10 cellular contexts compared by ENCODE assay signal in the genomic region with DNA sequence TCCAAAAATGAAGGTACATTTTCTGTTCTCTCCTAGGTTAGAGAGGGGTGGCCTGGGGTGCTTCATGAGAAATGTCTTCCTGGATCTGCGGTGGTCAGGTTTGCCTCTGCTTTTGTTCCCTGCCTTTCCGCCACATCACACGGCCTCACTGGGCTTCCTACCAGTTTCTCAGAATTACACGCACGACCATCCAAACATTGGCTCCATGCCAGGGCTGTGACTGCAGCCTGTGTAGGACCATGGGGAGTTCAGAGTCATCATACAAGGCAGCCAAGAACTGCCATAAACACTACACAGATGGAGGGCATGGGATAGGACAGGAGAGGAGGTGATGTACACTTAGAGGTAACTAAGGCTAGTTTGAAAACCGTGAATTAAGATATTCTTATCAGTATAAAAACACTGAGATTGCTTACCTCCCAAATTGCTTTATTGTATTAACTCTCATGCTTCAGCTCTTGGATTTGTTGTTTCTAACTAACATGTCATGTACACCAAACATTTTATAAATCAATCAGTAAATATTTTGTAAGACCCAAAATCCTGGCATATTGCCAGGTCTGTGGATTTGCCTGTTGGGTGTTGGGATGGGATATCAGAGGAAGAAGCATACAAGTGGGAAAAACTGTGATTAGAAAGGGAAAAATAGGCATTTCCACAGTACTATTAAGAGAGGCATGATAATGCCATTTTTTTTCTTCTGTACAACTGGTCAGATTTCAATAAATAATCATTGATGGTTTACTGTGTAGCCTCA. TPM values are rescaled to one million over a fixed set of nuclear protein-coding genes. Genes with fewer than 3 reads are reported as not detected.
DNase-seq lines count a peak whose midpoint lies in the region; ATAC-seq, FAIRE-seq and TF ChIP-seq lines count a peak whose summit lies in the region.
"Had no signal": no experiment of that assay in that cellular context is flagged by ENCODE, and none has a peak within 500 bp of the region (broad histone marks: within the 10 kb centered on the region; RNA-seq: fewer than 3 reads in every experiment).

No MANE protein-coding gene starts in this region.

- H3K36me3 Mint-ChIP-seq in activated CD8-positive, alpha-beta T cell treated with anti-CD3 and anti-CD28 coated beads, Interleukin-2, amount 10 ng/mL, durations not matched to agents 7 days and 5 days (ENCODE audit: low read depth), result peaks cover 17% of the 10 kb centered on the region

- peak overlapping the region; percentile 14 for H3K4me3 Mint-ChIP-seq in activated CD8-positive, alpha-beta T cell treated with anti-CD3 and anti-CD28 coated beads, Interleukin-2, amount 10 ng/mL, durations not matched to agents 7 days and 5 days

- TF ChIP-seq POLR2A in GM12891 (IDR thresholded peaks at IDR 0.05; ENCODE audit: low read depth, low read length), result no peak

- DNase-seq in stimulated activated CD4-positive, alpha-beta T cell treated with anti-CD3 and anti-CD28 coated beads, Interleukin-15, amount 100 ng/mL, for 24 hours, result peak; percentile 11
- DNase-seq in stimulated activated CD4-positive, alpha-beta T cell treated with anti-CD3 and anti-CD28 coated beads, Interleukin-12 subunit alpha, Interleukin-12 subunit beta, amount 100 ng/mL, for 4 hours, result no peak
- peak; percentile 59 for DNase-seq in activated CD8-positive, alpha-beta T cell treated with anti-CD3 and anti-CD28 coated beads, Interleukin-2, amount 10 ng/mL, durations not matched to agents 7 days and 5 days
- DNase-seq in hypothalamus (lab: John Stamatoyannopoulos, UW) (peak in 33 of 51 donors; percentile 12 to 71 (median 44)), ureter (ENCODE audit: low spot score) (peak; percentile 70), GM12891 (ENCODE audit: insufficient read length, low spot score) (no peak), NOMO-1 treated with DMSO at 0.1 percent for 48 hours (lab: John Stamatoyannopoulos, UW; ENCODE audit: unreplicated experiment) (no peak)
- DNase-seq: GDM1 had no signal

- no peaks in the 10 kb centered on the region for H3K27me3 Mint-ChIP-seq in activated CD8-positive, alpha-beta T cell treated with anti-CD3 and anti-CD28 coated beads, Interleukin-2, amount 10 ng/mL, durations not matched to agents 7 days and 5 days (ENCODE audit: low read depth)

- FAIRE-seq in GM12891 (lab: Jason Lieb, UNC), result no peak
- FAIRE-seq: colon had no signal

- CTCF ChIA-PET in activated CD8-positive, alpha-beta T cell treated with anti-CD3 and anti-CD28 coated beads, Interleukin-2, amount 10 ng/mL, durations not matched to agents 7 days and 5 days (lab: Charles Lee), result interaction anchor here (0.6 to 2.8 kb wide), 2 partner anchors 8 to 12 kb away, joined by 3 to 11 read pairs; no protein-coding TSS in a partner anchor

- H3K4me1 Mint-ChIP-seq in activated CD8-positive, alpha-beta T cell treated with anti-CD3 and anti-CD28 coated beads, Interleukin-2, amount 10 ng/mL, durations not matched to agents 7 days and 5 days (ENCODE audit: low read depth), result peaks cover 26% of the 10 kb centered on the region

- H3K27ac Mint-ChIP-seq in activated CD8-positive, alpha-beta T cell treated with anti-CD3 and anti-CD28 coated beads, Interleukin-2, amount 10 ng/mL, durations not matched to agents 7 days and 5 days, result peak overlapping the region; percentile 71

- ATAC-seq in activated CD8-positive, alpha-beta T cell treated with anti-CD3 and anti-CD28 coated beads, Interleukin-2, amount 10 ng/mL, durations not matched to agents 7 days and 5 days, result peak; percentile 78
- ATAC-seq in GM21717 (IDR thresholded peaks at IDR 0.05; ENCODE audit: unreplicated experiment), result no peak

- H3K9me3 Mint-ChIP-seq in activated CD8-positive, alpha-beta T cell treated with anti-CD3 and anti-CD28 coated beads, Interleukin-2, amount 10 ng/mL, durations not matched to agents 7 days and 5 days (ENCODE audit: insufficient read depth), result no peaks in the 10 kb centered on the region

- POLR2A ChIA-PET in activated CD8-positive, alpha-beta T cell treated with anti-CD3 and anti-CD28 coated beads, Interleukin-2, amount 10 ng/mL, durations not matched to agents 7 days and 5 days (lab: Charles Lee), result no interaction called here

TF ChIP-seq in GM12891, 5 proteins besides CTCF, POLR2A, EP300 and RAD21:
- TF ChIP-seq TAF1 (IDR thresholded peaks at IDR 0.05; ENCODE audit: low read depth, low read length), result no peak
- TF ChIP-seq POLR2AphosphoS5 (IDR thresholded peaks at IDR 0.05; ENCODE audit: low read depth, low read length), result no peak
- TF ChIP-seq SPI1 (IDR thresholded peaks at IDR 0.05; ENCODE audit: low read depth, low read length), result no peak
- no peak for TF ChIP-seq POU2F2 (IDR thresholded peaks at IDR 0.05; ENCODE audit: low read depth, low read length)
- TF ChIP-seq PAX5 (IDR thresholded peaks at IDR 0.05; ENCODE audit: insufficient read depth, low read length, severe bottlenecking), result no peak

RNA-seq across cellular contexts. Expression of gene CDADC1, which starts 45.2 kb away (rescaled TPM):
- 10 to 100 TPM; 12.3 to 13.7 TPM for total RNA-seq in activated CD8-positive, alpha-beta T cell treated with anti-CD3 and anti-CD28 coated beads, Interleukin-2, amount 10 ng/mL, durations not matched to agents 7 days and 5 days
- 9.4 TPM for total RNA-seq in ureter
- 4.7 TPM for polyA plus RNA-seq in GM12891 (2012; ENCODE audit: low read depth, missing spikeins)

Comparison
In these comparisons a context has a peak if more than half of its experiments do, and no peak if none do; other contexts are left out.
1. DNase-seq: peak in stimulated activated CD4-positive, alpha-beta T cell treated with anti-CD3 and anti-CD28 coated beads, Interleukin-15, amount 100 ng/mL, for 24 hours (single experiment), activated CD8-positive, alpha-beta T cell treated with anti-CD3 and anti-CD28 coated beads, Interleukin-2, amount 10 ng/mL, durations not matched to agents 7 days and 5 days (single experiment), hypothalamus (33 of 51) and ureter (single experiment); none in stimulated activated CD4-positive, alpha-beta T cell treated with anti-CD3 and anti-CD28 coated beads, Interleukin-12 subunit alpha, Interleukin-12 subunit beta, amount 100 ng/mL, for 4 hours (single experiment), GM12891 (single experiment) and NOMO-1 treated with DMSO at 0.1 percent for 48 hours (single experiment).